8 cellular contexts compared by ENCODE assay signal in genomic region chr2:206989306-206989705, GRCh38. TPM values are rescaled to one million over a fixed set of nuclear protein-coding genes. Genes with fewer than 3 reads are reported as not detected.
A peak's percentile ranks its signal among the peaks of the same experiment; 100 is the strongest.
DNase-seq lines count a peak whose midpoint lies in the region; ATAC-seq and TF ChIP-seq lines count a peak whose summit lies in the region.

No MANE protein-coding gene starts in this region.

- no peak overlapping the region for H3K4me2 ChIP-seq in neuronal stem cell (ENCODE audit: insufficient read depth, low read length, poor library complexity, severe bottlenecking)

- no peak overlapping the region for H2AK5ac ChIP-seq in neuronal stem cell (ENCODE audit: low read depth, low read length)

- no peaks in the 10 kb centered on the region for H3K4me1 ChIP-seq in neuronal stem cell (ENCODE audit: control insufficient read depth in 2 of 2, insufficient read depth in 1 of 2, low read depth in 1 of 2, low read length in 2 of 2)

- DNase-seq in COLO668 (lab: John Stamatoyannopoulos, UW; ENCODE audit: unreplicated experiment) (peak; percentile 22), RKO (ENCODE audit: low spot score) (peak; percentile 41), endothelial cell (ENCODE audit: low spot score) (peak; percentile 32), neuronal stem cell (ENCODE audit: low spot score) (no peak), hippocampal formation (lab: John Stamatoyannopoulos, UW) (no peak), NCI-H1417 treated with DMSO at 0.1 percent for 48 hours (lab: John Stamatoyannopoulos, UW) (no peak)

- H2AFZ ChIP-seq in neuronal stem cell (ENCODE audit: low read length), result peak overlapping the region; percentile 53

- no peaks in the 10 kb centered on the region for H3K9me3 ChIP-seq in neuronal stem cell (replicated peaks in 1 of 2; ENCODE audit: control insufficient read depth in 2 of 2, insufficient read depth in 1 of 2, low read depth in 1 of 2, low read length in 2 of 2)

- no peak overlapping the region for H2BK15ac ChIP-seq in neuronal stem cell (ENCODE audit: low read length)

- no peak overlapping the region for H2BK5ac ChIP-seq in neuronal stem cell (ENCODE audit: low read length)

- H3K27me3 Mint-ChIP-seq in endothelial cell (ENCODE audit: unreplicated experiment), result no peaks in the 10 kb centered on the region

- TF ChIP-seq CTCF in endothelial cell (IDR thresholded peaks at IDR 0.05; ENCODE audit: unreplicated experiment), result peak; percentile 82

- H3K4me3 ChIP-seq in neuronal stem cell (ENCODE audit: low read length in 2 of 2), result no peak overlapping the region

- H3K27me3 ChIP-seq in neuronal stem cell (ENCODE audit: control insufficient read depth in 3 of 3, insufficient read depth in 3 of 3, low read depth in 1 of 3, low read length in 3 of 3), result no peaks in the 10 kb centered on the region

- ATAC-seq in GM18511 (IDR thresholded peaks at IDR 0.05; ENCODE audit: unreplicated experiment), result peak; percentile 73
- ATAC-seq in HG03025 (IDR thresholded peaks at IDR 0.05; ENCODE audit: low FRiP score, unreplicated experiment), result peak; percentile 66

- no peaks in the 10 kb centered on the region for H3K36me3 ChIP-seq in neuronal stem cell (replicated peaks in 1 of 2; ENCODE audit: control insufficient read depth in 2 of 2, insufficient read depth in 2 of 2, low read length in 2 of 2)

- no peak overlapping the region for H3K4ac ChIP-seq in neuronal stem cell (ENCODE audit: low read length)

- H3K4me3 Mint-ChIP-seq in endothelial cell (ENCODE audit: unreplicated experiment), result no peak overlapping the region

- H4K8ac ChIP-seq in neuronal stem cell (ENCODE audit: low read depth, low read length), result no peak overlapping the region

- no peaks in the 10 kb centered on the region for H3K79me1 ChIP-seq in neuronal stem cell (ENCODE audit: low read depth, low read length)

- H3K14ac ChIP-seq in neuronal stem cell (ENCODE audit: low read length), result no peak overlapping the region

- H3K27ac Mint-ChIP-seq in endothelial cell (ENCODE audit: unreplicated experiment), result no peak overlapping the region

- H3K36me3 Mint-ChIP-seq in endothelial cell (ENCODE audit: low read depth, unreplicated experiment), result no peaks in the 10 kb centered on the region

- H2BK120ac ChIP-seq in neuronal stem cell (ENCODE audit: low read depth, low read length), result no peak overlapping the region

- no CpG with 5 or more reads among the region's 6 CpGs for WGBS in neuronal stem cell (ENCODE audit: extremely low coverage in 2 of 2, insufficient read length in 2 of 2, insufficient replicate concordance in 1 of 2), 2 donors

- peaks cover 9% of the 10 kb centered on the region for H3K4me1 Mint-ChIP-seq in endothelial cell (ENCODE audit: unreplicated experiment)

- H4K91ac ChIP-seq in neuronal stem cell (ENCODE audit: low read depth, low read length, poor library complexity), result no peak overlapping the region

- H3K9ac ChIP-seq in neuronal stem cell (ENCODE audit: low read depth, low read length, poor library complexity), result peak overlapping the region; percentile 55

- no peaks in the 10 kb centered on the region for H3K9me3 Mint-ChIP-seq in endothelial cell (ENCODE audit: unreplicated experiment)

- H3K23ac ChIP-seq in neuronal stem cell (ENCODE audit: low read depth, low read length, poor library complexity), result no peak overlapping the region

- peak overlapping the region; percentile 32 for H3K18ac ChIP-seq in neuronal stem cell (ENCODE audit: low read length)

- peak overlapping the region; percentile 42 for H2BK12ac ChIP-seq in neuronal stem cell (ENCODE audit: low read length)

- no peak overlapping the region for H3K27ac ChIP-seq in neuronal stem cell (replicated peaks; ENCODE audit: low read length)

RNA-seq across cellular contexts. Expression of gene CPO, which starts 50.0 kb away (rescaled TPM):
- not detected for total RNA-seq in endothelial cell (ENCODE audit: unreplicated experiment)
- not detected for polyA plus RNA-seq in neuronal stem cell (2013, experiment 1 of 2)
- polyA plus RNA-seq in neuronal stem cell (2013, experiment 2 of 2), result 0.07 TPM

Comparison
In these comparisons a context has a peak if more than half of its experiments do, and no peak if none do; other contexts are left out.
1. DNase-seq: peak in COLO668 (single experiment), RKO (single experiment) and endothelial cell (single experiment); none in neuronal stem cell (single experiment), hippocampal formation (0 of 2) and NCI-H1417 treated with DMSO at 0.1 percent for 48 hours (single experiment).